Comparison of ENCODE assay signal across 31 cellular contexts in the genomic region with DNA sequence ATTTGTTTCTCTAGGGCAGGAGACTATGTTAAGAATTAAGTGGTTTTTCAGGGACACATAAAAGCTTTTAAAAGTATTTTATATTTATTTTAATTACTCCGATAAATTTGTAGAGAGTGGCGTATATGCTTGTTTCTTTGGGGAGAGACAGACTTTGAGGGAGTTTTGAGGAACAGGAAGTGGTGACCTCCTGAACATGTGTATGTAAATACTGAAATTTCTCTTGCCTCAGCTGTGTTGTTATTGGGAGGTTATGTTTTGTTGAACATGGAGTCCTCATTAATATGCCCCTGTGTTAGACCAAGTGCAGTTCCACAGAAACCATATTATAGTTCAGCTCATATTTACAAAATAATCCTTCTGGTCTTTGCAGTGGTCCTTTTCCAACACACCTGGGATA. TPM values are rescaled to one million over a fixed set of nuclear protein-coding genes. Genes with fewer than 3 reads are reported as not detected.
DNase-seq lines count a peak whose midpoint lies in the region; ATAC-seq and TF ChIP-seq lines count a peak whose summit lies in the region.
"Had no signal": no experiment of that assay in that cellular context is flagged by ENCODE, and none has a peak within 500 bp of the region (broad histone marks: within the 10 kb centered on the region; RNA-seq: fewer than 3 reads in every experiment).

No MANE protein-coding gene starts in this region.

- CTCF ChIA-PET in IMR-90 (lab: Yijun Ruan, JAX) (no interaction called here), Panc1 (lab: Charles Lee) (no interaction called here)

- H2BK15ac ChIP-seq in IMR-90 (ENCODE audit: low read depth, low read length) = no peak overlapping the region

- H2BK20ac ChIP-seq in IMR-90 (ENCODE audit: low read depth, low read length) = no peak overlapping the region

- no peak overlapping the region for H4K91ac ChIP-seq in IMR-90 (ENCODE audit: insufficient read depth, low read depth, low read length)

- in situ Hi-C loops in IMR-90 (cut with MboI; ENCODE audit: low sequenced_read_pairs) (loop anchor here (10.0 kb wide), 1 partner anchor 127 kb away; no protein-coding TSS in a partner anchor), Panc1 (cut with HindIII; ENCODE audit: low pct_unique_long_range_greater_than_20kb, low sequenced_read_pairs) (no loop called here)

- H3K23ac ChIP-seq in IMR-90 (ENCODE audit: low read depth, low read length) = peak overlapping the region; percentile 31; the same call in 1 of the 2 replicates

- ATAC-seq in GM19324 (IDR thresholded peaks at IDR 0.05; ENCODE audit: low FRiP score, unreplicated experiment) (peak; percentile 62), IMR-90 (ENCODE audit: low read depth) (no peak), Panc1 (no peak), naive B cell (ENCODE audit: low read depth in 2 of 2) (peak; percentile 74 to 79)
- ATAC-seq: activated T-cell treated with anti-CD3 and anti-CD28 coated beads, Interleukin-2, amount 50 U/mL, for 72 hours; effector memory CD8-positive, alpha-beta T cell; gastrocnemius medialis; right lobe of liver; Right ventricle myocardium inferior; T-cell had no signal

- WGBS in IMR-90 (ENCODE audit: extremely low coverage in 2 of 2, insufficient read length in 1 of 2), 2 experiments = no CpG with 5 or more reads among the region's 2 CpGs

- no peak overlapping the region for H3K4ac ChIP-seq in IMR-90 (ENCODE audit: low read depth, low read length)

- H3K27me3 ChIP-seq in IMR-90 (ENCODE audit: control insufficient read depth, insufficient read depth, low read length) (no peaks in the 10 kb centered on the region), Panc1 (ENCODE audit: control insufficient read depth, insufficient read depth, low read length) (no peaks in the 10 kb centered on the region), WERI-Rb-1 (ENCODE audit: insufficient read depth, low read depth, severe bottlenecking) (no peaks in the 10 kb centered on the region)
- H3K27me3 ChIP-seq: breast epithelium, colonic mucosa, esophagus muscularis mucosa, gastrocnemius medialis, right lobe of liver, stomach, tibial artery had no signal

- H4K8ac ChIP-seq in IMR-90 (ENCODE audit: low read depth in 2 of 2, low read length in 2 of 2) = peak overlapping the region in 1 of 2 experiments; percentile 13; a peak in 1 of 4 replicates

- no peak for TF ChIP-seq CTCF in IMR-90 (conservative IDR thresholded peaks at IDR 0.05; ENCODE audit: low read depth, low read length)
- no peak for TF ChIP-seq CTCF in Panc1 (IDR thresholded peaks at IDR 0.05)
- no peak for TF ChIP-seq CTCF in foreskin fibroblast (IDR thresholded peaks at IDR 0.05; ENCODE audit: low read depth, low read length)
- TF ChIP-seq CTCF in WERI-Rb-1 (IDR thresholded peaks at IDR 0.05; ENCODE audit: low read depth, low read length) = no peak

- H3K36me3 ChIP-seq in IMR-90 (ENCODE audit: control insufficient read depth, insufficient read depth, low read length) (peaks cover 14% of the 10 kb centered on the region), Panc1 (ENCODE audit: control insufficient read depth, insufficient read depth, low read length) (peaks cover 10% of the 10 kb centered on the region), WERI-Rb-1 (peaks cover 6% of the 10 kb centered on the region; the same call in 1 of the 2 replicates)
- H3K36me3 ChIP-seq: breast epithelium, colonic mucosa had no signal

- H3K79me1 ChIP-seq in IMR-90 (ENCODE audit: low read depth in 1 of 2, low read length in 2 of 2) = peaks cover 9 to 42% of the 10 kb centered on the region in 2 experiments

- intact Hi-C loops in IMR-90 (cut with micrococcal nuclease) (no loop called here), Panc1 (cut with micrococcal nuclease; ENCODE audit: unreplicated experiment) (no loop called here)

- TF ChIP-seq POLR2A in IMR-90 (IDR thresholded peaks at IDR 0.05; ENCODE audit: low read depth, low read length) (no peak), erythroblast (IDR thresholded peaks at IDR 0.05; ENCODE audit: low read length) (no peak)

- peak overlapping the region; percentile 25; the same call in 1 of the 2 replicates for H3K18ac ChIP-seq in IMR-90 (ENCODE audit: low read depth, low read length)

- no peak overlapping the region for H2AFZ ChIP-seq in IMR-90 (replicated peaks; ENCODE audit: low read length, poor library complexity)

- H3K4me1 ChIP-seq in IMR-90 (ENCODE audit: control insufficient read depth, insufficient read depth, low read length) (peaks cover 8% of the 10 kb centered on the region; the same call in 1 of the 2 replicates), Panc1 (ENCODE audit: control insufficient read depth, insufficient read depth, low read length) (peaks cover 15% of the 10 kb centered on the region)
- H3K4me1 ChIP-seq: Caco-2, colonic mucosa, right lobe of liver had no signal

- no peaks in the 10 kb centered on the region for H3K9me3 ChIP-seq in IMR-90 (ENCODE audit: control insufficient read depth, insufficient read depth, low read length)
- no peaks in the 10 kb centered on the region for H3K9me3 ChIP-seq in Panc1 (ENCODE audit: control insufficient read depth, insufficient read depth, low read depth, low read length)
- H3K9me3 ChIP-seq in WERI-Rb-1 (ENCODE audit: severe bottlenecking) = no peaks in the 10 kb centered on the region
- H3K9me3 ChIP-seq: breast epithelium, Caco-2, colonic mucosa, esophagus muscularis mucosa, gastrocnemius medialis, right lobe of liver, stomach, tibial artery had no signal

- H3K9me1 ChIP-seq in IMR-90 (ENCODE audit: insufficient read depth, low read length) = peaks cover 5% of the 10 kb centered on the region

- peak overlapping the region in 3 of 8 donors; percentile 3 to 35 (median 30) for H3K4me3 Mint-ChIP-seq in naive B cell
- H3K4me3 Mint-ChIP-seq: activated naive CD4-positive, alpha-beta T cell treated with anti-CD3 and anti-CD28 coated beads for 36 hours; activated T-cell treated with anti-CD3 and anti-CD28 coated beads, Interleukin-2, amount 50 U/mL, for 72 hours; effector memory CD8-positive, alpha-beta T cell; neural crest cell; T-cell had no signal

- peaks cover 14 to 19% of the 10 kb centered on the region in 2 donors for H3K36me3 Mint-ChIP-seq in naive B cell
- H3K36me3 Mint-ChIP-seq: T-cell had no signal

- no peak overlapping the region for H2AK9ac ChIP-seq in IMR-90 (replicated peaks; ENCODE audit: low read depth, low read length, poor library complexity)

- H3K14ac ChIP-seq in IMR-90 (replicated peaks; ENCODE audit: low read depth, low read length) = no peak overlapping the region

- no peaks in the 10 kb centered on the region for H4K20me1 ChIP-seq in IMR-90 (ENCODE audit: insufficient read depth, low read length)

- dilution Hi-C loops in IMR-90 (cut with HindIII; ENCODE audit: low sequenced_read_pairs, unreplicated experiment) = no loop called here

- POLR2A ChIA-PET in IMR-90 (lab: Charles Lee; ENCODE audit: unreplicated experiment) = no interaction called here
- POLR2A ChIA-PET in Panc1 (lab: Charles Lee) = no interaction called here

- H3K56ac ChIP-seq in IMR-90 (ENCODE audit: extremely low read depth, insufficient read depth, low read length) = no peak overlapping the region

- no peak overlapping the region for H2BK120ac ChIP-seq in IMR-90 (ENCODE audit: low read depth, low read length)

- H3K4me2 ChIP-seq in IMR-90 (ENCODE audit: low read depth, low read length) = no peak overlapping the region

- H3K27me3 Mint-ChIP-seq in naive B cell = no peaks in the 10 kb centered on the region
- H3K27me3 Mint-ChIP-seq: effector memory CD8-positive, alpha-beta T cell; T-cell had no signal

- no peaks in the 10 kb centered on the region for H3K9me3 Mint-ChIP-seq in naive B cell
- H3K9me3 Mint-ChIP-seq: activated naive CD4-positive, alpha-beta T cell treated with anti-CD3 and anti-CD28 coated beads for 36 hours; activated T-cell treated with anti-CD3 and anti-CD28 coated beads, Interleukin-2, amount 50 U/mL, for 72 hours; effector memory CD8-positive, alpha-beta T cell; neural crest cell; T-cell had no signal

- H4K5ac ChIP-seq in IMR-90 (ENCODE audit: low read depth, low read length) = 0 out of 2 replicates have a peak overlapping the region, but pooled peaks have one; percentile 23

- no peak for TF ChIP-seq RAD21 in IMR-90 (IDR thresholded peaks at IDR 0.05; ENCODE audit: low read length)

- no peak overlapping the region for H3K4me3 ChIP-seq in IMR-90 (ENCODE audit: insufficient read depth, low read depth, low read length)
- no peak overlapping the region for H3K4me3 ChIP-seq in Panc1 (ENCODE audit: low read depth in 2 of 2, low read length in 2 of 2)
- no peak overlapping the region for H3K4me3 ChIP-seq in foreskin fibroblast (ENCODE audit: low read depth in 1 of 2, low read length in 2 of 2)
- no peak overlapping the region for H3K4me3 ChIP-seq in WERI-Rb-1 (ENCODE audit: low read depth, low read length)
- H3K4me3 ChIP-seq: breast epithelium, colonic mucosa, esophagus muscularis mucosa, gastrocnemius medialis, right lobe of liver, stomach, tibial artery had no signal

- peak overlapping the region; percentile 28 for H2BK5ac ChIP-seq in IMR-90 (ENCODE audit: low read depth, low read length, poor library complexity, severe bottlenecking)

- peaks cover 17 to 29% (median 26%) of the 10 kb centered on the region in 3 donors for H3K4me1 Mint-ChIP-seq in naive B cell

- DNase-seq in IMR-90 (no peak), Panc1 (ENCODE audit: low read depth, low spot score) (no peak), naive B cell (peak; percentile 8), foreskin fibroblast (no peak), amniotic stem cell (lab: John Stamatoyannopoulos, UW) (no peak), erythroblast (lab: John Stamatoyannopoulos, UW) (no peak), WERI-Rb-1 (no peak)
- DNase-seq: activated CD4-positive, alpha-beta T cell treated with anti-CD3 and anti-CD28 coated beads for 4 hours; activated naive CD4-positive, alpha-beta T cell treated with anti-CD3 and anti-CD28 coated beads for 36 hours; activated T-cell treated with anti-CD3 and anti-CD28 coated beads, Interleukin-2, amount 50 U/mL, for 72 hours; amygdala; C1 segment of cervical spinal cord; Caco-2; colonic mucosa; DMS79; effector memory CD8-positive, alpha-beta T cell; gastrocnemius medialis; hypothalamus; NCI-H1417 treated with DMSO at 0.1 percent for 48 hours; NCI-H774; OCI-M1; right lobe of liver; stomach; T-cell; tibial artery had no signal

- H3K9ac ChIP-seq in IMR-90 (ENCODE audit: low read depth, low read length) = no peak overlapping the region

- H2AK5ac ChIP-seq in IMR-90 (ENCODE audit: low read depth, low read length) = no peak overlapping the region

- H3K27ac ChIP-seq in IMR-90 (ENCODE audit: insufficient read depth, low read length) = peak overlapping the region; percentile 16; the same call in 1 of the 2 replicates
- no peak overlapping the region for H3K27ac ChIP-seq in Panc1 (ENCODE audit: low read length)
- no peak overlapping the region for H3K27ac ChIP-seq in WERI-Rb-1
- H3K27ac ChIP-seq: breast epithelium, colonic mucosa, esophagus muscularis mucosa, gastrocnemius medialis, right lobe of liver, stomach, tibial artery had no signal

- BruUV-seq in IMR-90 (replicated peaks; lab: Mats Ljungman, UMichigan) (no TSS peak), Panc1 (replicated peaks; lab: Mats Ljungman, UMichigan) (TSS peak; percentile 4)

- H3K27ac Mint-ChIP-seq in naive B cell = peak overlapping the region; percentile 30 to 97 (median 82)
- H3K27ac Mint-ChIP-seq: activated naive CD4-positive, alpha-beta T cell treated with anti-CD3 and anti-CD28 coated beads for 36 hours; activated T-cell treated with anti-CD3 and anti-CD28 coated beads, Interleukin-2, amount 50 U/mL, for 72 hours; effector memory CD8-positive, alpha-beta T cell; T-cell had no signal

RNA-seq across cellular contexts. Expression of a gene that starts 41.8 kb away (rescaled TPM):
- total RNA-seq in IMR-90 (2012; rRNA removed) = 0.72 and 0.83 TPM in 2 replicates
- polyA plus RNA-seq in IMR-90 (2012; rRNA removed) = 0.56 and 0.79 TPM in 2 replicates
- 0.24 TPM in 2 replicates for polyA plus RNA-seq in IMR-90 (2012; cell fraction: cytosol; rRNA removed)
- 0.16 and 1.5 TPM in 2 replicates for polyA plus RNA-seq in IMR-90 (2012; cell fraction: nucleus; rRNA removed; ENCODE audit: low replicate concordance)
- 0.26 TPM for total RNA-seq in Panc1 (2021; ENCODE audit: unreplicated experiment)
- not detected for polyA plus RNA-seq in Panc1 (2012; ENCODE audit: insufficient read length)
- under 1 TPM in 4 of 6 donors, not detected in 2; 0.17 to 0.98 (median 0.67) TPM for polyA plus RNA-seq in naive B cell (ENCODE audit: low read depth in 6 of 6)
- total RNA-seq: activated naive CD4-positive, alpha-beta T cell treated with anti-CD3 and anti-CD28 coated beads for 36 hours; activated T-cell treated with anti-CD3 and anti-CD28 coated beads, Interleukin-2, amount 50 U/mL, for 72 hours; gastrocnemius medialis; lower leg skin; stomach had no signal

RNA-seq across cellular contexts. Expression of a gene that starts 42.9 kb away (rescaled TPM):
- total RNA-seq in IMR-90 (2012; rRNA removed) (63.1 and 110 TPM in 2 replicates), Panc1 (2021; ENCODE audit: unreplicated experiment) (89.3 TPM)
- polyA plus RNA-seq in IMR-90 (2012; rRNA removed) (57.7 and 59.0 TPM in 2 replicates), naive B cell (ENCODE audit: low read depth in 6 of 6) (10 to 100 TPM; 40.0 to 68.7 (median 51.8) TPM)
- 37.1 and 54.2 TPM in 2 replicates for polyA plus RNA-seq in IMR-90 (2012; cell fraction: cytosol; rRNA removed)
- polyA plus RNA-seq in IMR-90 (2012; cell fraction: nucleus; rRNA removed; ENCODE audit: low replicate concordance) = 25.1 and 52.9 TPM in 2 replicates
- polyA plus RNA-seq in Panc1 (2012; ENCODE audit: insufficient read length) = 56.1 TPM

Comparison
In these comparisons a context has a peak if more than half of its experiments do, and no peak if none do; other contexts are left out.
1. ATAC-seq: peak in GM19324 (single experiment) and naive B cell (2 of 2); none in IMR-90 (single experiment) and Panc1 (single experiment).